In genomic region chr19:58561373-58562125, GRCh38 we compare ENCODE assay signal across 10 cellular contexts. TPM values are rescaled to one million over a fixed set of nuclear protein-coding genes. Genes with fewer than 3 reads are reported as not detected.
DNase-seq lines count a peak whose midpoint lies in the region; ATAC-seq and TF ChIP-seq lines count a peak whose summit lies in the region.
"Had no signal": no experiment of that assay in that cellular context is flagged by ENCODE, and none has a peak within 500 bp of the region (broad histone marks: within the 10 kb centered on the region; RNA-seq: fewer than 3 reads in every experiment).

No MANE protein-coding gene starts in this region.

- H3K36me3 Mint-ChIP-seq in dendritic cell treated with granulocyte-macrophage colony-stimulating factor and Interleukin-4, amounts not matched to agents 40 ng/mL and 50 ng/mL, for 4 days (ENCODE audit: low read depth): peaks cover 52% of the 10 kb centered on the region
- H3K36me3 Mint-ChIP-seq in nephron (ENCODE audit: low read depth): peaks cover 9% of the 10 kb centered on the region

- H3K9me2 ChIP-seq in Karpas-422 (replicated peaks; ENCODE audit: insufficient read depth, low read length): no peaks in the 10 kb centered on the region

- H3K9ac ChIP-seq in BLaER1 (peak overlapping the region; percentile 69), Karpas-422 (ENCODE audit: low read length) (peak overlapping the region; percentile 74)

- peak overlapping the region; percentile 63; the same call in 1 of the 2 replicates for H3K4me3 ChIP-seq in BLaER1
- peak overlapping the region; percentile 60; the same call in 1 of the 2 replicates for H3K4me3 ChIP-seq in Karpas-422 (ENCODE audit: low read length)
- H3K4me3 ChIP-seq in MG63: no peak overlapping the region
- no peak overlapping the region for H3K4me3 ChIP-seq in A673 (ENCODE audit: low read depth, low read length, poor library complexity, severe bottlenecking)

- H3K27ac ChIP-seq in BLaER1 (peak overlapping the region; percentile 99), Karpas-422 (ENCODE audit: low read length) (no peak overlapping the region), A673 (ENCODE audit: low read depth, low read length, poor library complexity, severe bottlenecking) (no peak overlapping the region)

- H3K4me1 ChIP-seq in BLaER1: peaks cover 68% of the 10 kb centered on the region
- peaks cover 51% of the 10 kb centered on the region for H3K4me1 ChIP-seq in Karpas-422 (ENCODE audit: low read length)
- H3K4me1 ChIP-seq in A673 (ENCODE audit: insufficient read depth, low read length, poor library complexity, severe bottlenecking): peaks cover 16% of the 10 kb centered on the region

- no peaks in the 10 kb centered on the region for H3K9me3 Mint-ChIP-seq in dendritic cell treated with granulocyte-macrophage colony-stimulating factor and Interleukin-4, amounts not matched to agents 40 ng/mL and 50 ng/mL, for 4 days
- no peaks in the 10 kb centered on the region for H3K9me3 Mint-ChIP-seq in nephron

- H3K27ac Mint-ChIP-seq in dendritic cell treated with granulocyte-macrophage colony-stimulating factor and Interleukin-4, amounts not matched to agents 40 ng/mL and 50 ng/mL, for 4 days: no peak overlapping the region
- peak overlapping the region in 2 of 3 experiments; percentile 54 to 74 for H3K27ac Mint-ChIP-seq in nephron

- peak overlapping the region; percentile 89 for H3K4me2 ChIP-seq in BLaER1
- peak overlapping the region; percentile 75 for H3K4me2 ChIP-seq in Karpas-422 (ENCODE audit: low read depth, low read length, poor library complexity, severe bottlenecking)

- no peak for ATAC-seq in GM21576 (IDR thresholded peaks at IDR 0.05; ENCODE audit: unreplicated experiment)

- H3K27me3 ChIP-seq in BLaER1: no peaks in the 10 kb centered on the region
- no peaks in the 10 kb centered on the region for H3K27me3 ChIP-seq in Karpas-422 (ENCODE audit: low read length)
- no peaks in the 10 kb centered on the region for H3K27me3 ChIP-seq in MG63
- H3K27me3 ChIP-seq in A673 (replicated peaks; ENCODE audit: insufficient read depth, low read depth, low read length, poor library complexity): no peaks in the 10 kb centered on the region

- H2AFZ ChIP-seq in Karpas-422 (ENCODE audit: low read length): no peak overlapping the region

- H4K20me1 ChIP-seq in BLaER1 (peaks cover 15% of the 10 kb centered on the region), Karpas-422 (ENCODE audit: insufficient read depth, low read depth, low read length) (no peaks in the 10 kb centered on the region)

- peaks cover 66% of the 10 kb centered on the region for H3K4me1 Mint-ChIP-seq in dendritic cell treated with granulocyte-macrophage colony-stimulating factor and Interleukin-4, amounts not matched to agents 40 ng/mL and 50 ng/mL, for 4 days (ENCODE audit: low read depth)
- H3K4me1 Mint-ChIP-seq in nephron: peaks cover 13% of the 10 kb centered on the region

- CTCF ChIA-PET in A673 (lab: Charles Lee): no interaction called here

- no peak for TF ChIP-seq CTCF in nephron (IDR thresholded peaks at IDR 0.05; ENCODE audit: unreplicated experiment in 3 of 3)
- no peak for TF ChIP-seq CTCF in GM20000 (IDR thresholded peaks at IDR 0.05; ENCODE audit: extremely low read depth, missing control alignments)
- TF ChIP-seq CTCF in A673 (conservative IDR thresholded peaks at IDR 0.05; ENCODE audit: low read depth, low read length): no peak

- BruUV-seq in A673 (replicated peaks; lab: Mats Ljungman, UMichigan): no TSS peak

- H3K36me3 ChIP-seq in BLaER1 (peaks cover 17% of the 10 kb centered on the region), Karpas-422 (ENCODE audit: insufficient read depth, low read length) (no peaks in the 10 kb centered on the region), MG63 (peaks cover 16% of the 10 kb centered on the region), A673 (ENCODE audit: insufficient read depth, low read length, poor library complexity, severe bottlenecking) (peaks cover 5% of the 10 kb centered on the region)

- H3K79me2 ChIP-seq in Karpas-422 (ENCODE audit: low read length): peaks cover 20% of the 10 kb centered on the region

- intact Hi-C loops in dendritic cell treated with granulocyte-macrophage colony-stimulating factor and Interleukin-4, amounts not matched to agents 40 ng/mL and 50 ng/mL, for 4 days (cut with micrococcal nuclease): no loop called here
- intact Hi-C loops in A673 (cut with micrococcal nuclease; ENCODE audit: unreplicated experiment): no loop called here

- POLR2A ChIA-PET in A673 (lab: Charles Lee; ENCODE audit: low non-redundant PET): no interaction called here

- peaks cover 52% of the 10 kb centered on the region for H3K27me3 Mint-ChIP-seq in dendritic cell treated with granulocyte-macrophage colony-stimulating factor and Interleukin-4, amounts not matched to agents 40 ng/mL and 50 ng/mL, for 4 days
- peaks cover 4% of the 10 kb centered on the region for H3K27me3 Mint-ChIP-seq in nephron (ENCODE audit: low read depth)

- no peaks in the 10 kb centered on the region for H3K9me3 ChIP-seq in BLaER1
- H3K9me3 ChIP-seq in Karpas-422 (ENCODE audit: low read length): no peaks in the 10 kb centered on the region
- H3K9me3 ChIP-seq in MG63: no peaks in the 10 kb centered on the region
- H3K9me3 ChIP-seq in A673 (ENCODE audit: low read depth, low read length, poor library complexity, severe bottlenecking): no peaks in the 10 kb centered on the region

- peak overlapping the region; percentile 23 for H3K4me3 Mint-ChIP-seq in dendritic cell treated with granulocyte-macrophage colony-stimulating factor and Interleukin-4, amounts not matched to agents 40 ng/mL and 50 ng/mL, for 4 days
- H3K4me3 Mint-ChIP-seq in nephron: peak overlapping the region; percentile 38 to 63 (median 48)

- no peak for DNase-seq in Karpas-422
- no peak for DNase-seq in MG63
- no peak for DNase-seq in GM20000 (ENCODE audit: low spot score)
- no peak for DNase-seq in A673 (ENCODE audit: low spot score)
- DNase-seq: foreskin melanocyte, NCI-H226 had no signal

RNA-seq across cellular contexts. Expression of gene UBE2M, which starts 3.1 kb away (rescaled TPM):
- 33.4 and 90.6 TPM in 2 replicates for total RNA-seq in Karpas-422 (2014; rRNA removed; shearing (Covaris generic); ENCODE audit: low replicate concordance)
- total RNA-seq in MG63 (2014; rRNA removed; shearing (Covaris generic); ENCODE audit: low replicate concordance): 132 and 239 TPM in 2 replicates
- 182 and 185 TPM in 2 replicates for total RNA-seq in A673 (2021)

RNA-seq across cellular contexts. Expression of gene CHMP2A, which starts 6.6 kb away (rescaled TPM):
- 54.2 and 85.9 TPM in 2 replicates for total RNA-seq in Karpas-422 (2014; rRNA removed; shearing (Covaris generic); ENCODE audit: low replicate concordance)
- 50.3 and 58.8 TPM in 2 replicates for total RNA-seq in MG63 (2014; rRNA removed; shearing (Covaris generic); ENCODE audit: low replicate concordance)
- 57.6 and 69.8 TPM in 2 replicates for total RNA-seq in A673 (2021)

RNA-seq across cellular contexts. Expression of gene MZF1, which starts 11.6 kb away (rescaled TPM):
- 13.3 and 20.1 TPM in 2 replicates for total RNA-seq in Karpas-422 (2014; rRNA removed; shearing (Covaris generic); ENCODE audit: low replicate concordance)
- total RNA-seq in MG63 (2014; rRNA removed; shearing (Covaris generic); ENCODE audit: low replicate concordance): 9.4 and 23.8 TPM in 2 replicates
- total RNA-seq in A673 (2021): 18.2 and 20.3 TPM in 2 replicates

RNA-seq across cellular contexts. Expression of gene TRIM28, which starts 17.7 kb away (rescaled TPM):
- total RNA-seq in Karpas-422 (2014; rRNA removed; shearing (Covaris generic); ENCODE audit: low replicate concordance): 142 and 257 TPM in 2 replicates
- total RNA-seq in MG63 (2014; rRNA removed; shearing (Covaris generic); ENCODE audit: low replicate concordance): 352 and 641 TPM in 2 replicates
- 985 and 1,038 TPM in 2 replicates for total RNA-seq in A673 (2021)

RNA-seq across cellular contexts. Expression of gene ZBTB45, which starts 41.9 kb away (rescaled TPM):
- total RNA-seq in Karpas-422 (2014; rRNA removed; shearing (Covaris generic); ENCODE audit: low replicate concordance): 2.0 and 4.7 TPM in 2 replicates
- 8.3 and 24.7 TPM in 2 replicates for total RNA-seq in MG63 (2014; rRNA removed; shearing (Covaris generic); ENCODE audit: low replicate concordance)
- 24.3 and 25.0 TPM in 2 replicates for total RNA-seq in A673 (2021)

Comparison
In these comparisons a context has a peak if more than half of its experiments do, and no peak if none do; other contexts are left out.
1. H3K4me3 ChIP-seq: peak in BLaER1 (single experiment) and Karpas-422 (single experiment); none in MG63 (single experiment) and A673 (single experiment).